Comparison of ENCODE assay signal across 10 cellular contexts in genomic region chr10:92847185-92847864, GRCh38. TPM values are rescaled to one million over a fixed set of nuclear protein-coding genes. Genes with fewer than 3 reads are reported as not detected.
DNase-seq lines count a peak whose midpoint lies in the region; ATAC-seq and TF ChIP-seq lines count a peak whose summit lies in the region.
"Had no signal": no experiment of that assay in that cellular context is flagged by ENCODE, and none has a peak within 500 bp of the region (broad histone marks: within the 10 kb centered on the region; RNA-seq: fewer than 3 reads in every experiment).

No MANE protein-coding gene starts in this region.

- no peak for DNase-seq in activated T-cell treated with anti-CD3 and anti-CD28 coated beads, Interleukin-2, amount 50 U/mL, for 72 hours
- no peak for DNase-seq in activated T-cell treated with anti-CD3 and anti-CD28 coated beads, Interleukin-2, amount 50 U/mL, for 48 hours
- DNase-seq in fibroblast of mammary gland (ENCODE audit: low read depth) = peak; percentile 35
- DNase-seq in amniotic stem cell (lab: John Stamatoyannopoulos, UW) = no peak
- DNase-seq: GOT3 had no signal

- H3K9ac ChIP-seq in SU-DHL-6 (ENCODE audit: low read length) = no peak overlapping the region

- H3F3A ChIP-seq in SU-DHL-6 (ENCODE audit: insufficient read depth) = peaks cover 29% of the 10 kb centered on the region

- peak overlapping the region; percentile 75 for H2AFZ ChIP-seq in SU-DHL-6 (ENCODE audit: low read depth, low read length, severe bottlenecking)

- H3K36me3 Mint-ChIP-seq in activated T-cell treated with anti-CD3 and anti-CD28 coated beads, Interleukin-2, amount 50 U/mL, for 72 hours (ENCODE audit: insufficient read depth in 2 of 2) = peaks cover 0 to 4% of the 10 kb centered on the region in 2 donors
- H3K36me3 Mint-ChIP-seq in stimulated activated naive CD8-positive, alpha-beta T cell treated with anti-CD3 and anti-CD28 coated beads, Interleukin-15, Interleukin-2, amounts not matched to agents 100 ng/mL and 50 ng/mL, for 24 hours (ENCODE audit: low read depth) = peaks cover 5% of the 10 kb centered on the region

- H3K27ac ChIP-seq in SU-DHL-6 (ENCODE audit: low read depth, low read length) = no peak overlapping the region

- H3K4me3 Mint-ChIP-seq in activated T-cell treated with anti-CD3 and anti-CD28 coated beads, Interleukin-2, amount 50 U/mL, for 72 hours = peak overlapping the region; percentile 84 to 89
- peak overlapping the region; percentile 83 for H3K4me3 Mint-ChIP-seq in stimulated activated naive CD8-positive, alpha-beta T cell treated with anti-CD3 and anti-CD28 coated beads, Interleukin-15, Interleukin-2, amounts not matched to agents 100 ng/mL and 50 ng/mL, for 24 hours

- no peaks in the 10 kb centered on the region for H4K20me1 ChIP-seq in SU-DHL-6 (ENCODE audit: low read depth, low read length)

- 0 out of 2 replicates have a peak, but pooled peaks cover 5% of the 10 kb centered on the region for H3K79me2 ChIP-seq in SU-DHL-6 (ENCODE audit: insufficient read depth, low read length)

- peaks cover 45% of the 10 kb centered on the region for H3K4me1 Mint-ChIP-seq in activated T-cell treated with anti-CD3 and anti-CD28 coated beads, Interleukin-2, amount 50 U/mL, for 72 hours (ENCODE audit: low read depth)
- H3K4me1 Mint-ChIP-seq in stimulated activated naive CD8-positive, alpha-beta T cell treated with anti-CD3 and anti-CD28 coated beads, Interleukin-15, Interleukin-2, amounts not matched to agents 100 ng/mL and 50 ng/mL, for 24 hours (ENCODE audit: low read depth) = peaks cover 38% of the 10 kb centered on the region

- no peak overlapping the region for H3K4me3 ChIP-seq in SU-DHL-6 (ENCODE audit: insufficient read depth, low read length, poor library complexity, severe bottlenecking)
- no peak overlapping the region for H3K4me3 ChIP-seq in fibroblast of mammary gland (ENCODE audit: control insufficient read depth, low read depth, low read length)

- H3K27me3 ChIP-seq in SU-DHL-6 (ENCODE audit: low read length) = no peaks in the 10 kb centered on the region
- H3K27me3 ChIP-seq: tibial nerve had no signal

- no peaks in the 10 kb centered on the region for H3K9me3 Mint-ChIP-seq in activated T-cell treated with anti-CD3 and anti-CD28 coated beads, Interleukin-2, amount 50 U/mL, for 72 hours
- no peaks in the 10 kb centered on the region for H3K9me3 Mint-ChIP-seq in stimulated activated naive CD8-positive, alpha-beta T cell treated with anti-CD3 and anti-CD28 coated beads, Interleukin-15, Interleukin-2, amounts not matched to agents 100 ng/mL and 50 ng/mL, for 24 hours

- ATAC-seq in activated T-cell treated with anti-CD3 and anti-CD28 coated beads, Interleukin-2, amount 50 U/mL, for 72 hours (replicated peaks in 1 of 2) = peak in 1 of 2 donors; percentile 3
- ATAC-seq in GM21390 (IDR thresholded peaks at IDR 0.05; ENCODE audit: unreplicated experiment) (no peak), HG03159 (IDR thresholded peaks at IDR 0.05; ENCODE audit: unreplicated experiment) (no peak)

- H3K27me3 Mint-ChIP-seq in activated T-cell treated with anti-CD3 and anti-CD28 coated beads, Interleukin-2, amount 50 U/mL, for 72 hours (ENCODE audit: low read depth) = no peaks in the 10 kb centered on the region
- no peaks in the 10 kb centered on the region for H3K27me3 Mint-ChIP-seq in stimulated activated naive CD8-positive, alpha-beta T cell treated with anti-CD3 and anti-CD28 coated beads, Interleukin-15, Interleukin-2, amounts not matched to agents 100 ng/mL and 50 ng/mL, for 24 hours

- TF ChIP-seq CTCF in SU-DHL-6 (IDR thresholded peaks at IDR 0.05; ENCODE audit: insufficient read depth, low read length, poor library complexity, severe bottlenecking) (no peak), fibroblast of mammary gland (conservative IDR thresholded peaks at IDR 0.05; ENCODE audit: control insufficient read depth, insufficient read depth, low read depth, low read length) (no peak)

- no peaks in the 10 kb centered on the region for H3K9me2 ChIP-seq in SU-DHL-6 (replicated peaks; ENCODE audit: insufficient read depth, low read length)

- H3K27ac Mint-ChIP-seq in activated T-cell treated with anti-CD3 and anti-CD28 coated beads, Interleukin-2, amount 50 U/mL, for 72 hours = no peak overlapping the region
- peak overlapping the region; percentile 22 for H3K27ac Mint-ChIP-seq in stimulated activated naive CD8-positive, alpha-beta T cell treated with anti-CD3 and anti-CD28 coated beads, Interleukin-15, Interleukin-2, amounts not matched to agents 100 ng/mL and 50 ng/mL, for 24 hours

- no peaks in the 10 kb centered on the region for H3K36me3 ChIP-seq in SU-DHL-6 (ENCODE audit: low read length)
- H3K36me3 ChIP-seq: tibial nerve had no signal

- H3K4me2 ChIP-seq in SU-DHL-6 (ENCODE audit: low read depth, low read length, poor library complexity, severe bottlenecking) = no peak overlapping the region

- H3K9me3 ChIP-seq in SU-DHL-6 (ENCODE audit: insufficient read depth, low read length) = no peaks in the 10 kb centered on the region
- H3K9me3 ChIP-seq: tibial nerve had no signal

RNA-seq across cellular contexts. Expression of gene EXOC6, which starts 1.0 kb away (rescaled TPM):
- total RNA-seq in activated T-cell treated with anti-CD3 and anti-CD28 coated beads, Interleukin-2, amount 50 U/mL, for 72 hours = 10 to 100 TPM in 1 of 2 donors, 1 to 10 TPM in 1; 9.2 to 12.6 TPM
